Comparison of ENCODE assay signal across 1 cellular context in the genomic region with DNA sequence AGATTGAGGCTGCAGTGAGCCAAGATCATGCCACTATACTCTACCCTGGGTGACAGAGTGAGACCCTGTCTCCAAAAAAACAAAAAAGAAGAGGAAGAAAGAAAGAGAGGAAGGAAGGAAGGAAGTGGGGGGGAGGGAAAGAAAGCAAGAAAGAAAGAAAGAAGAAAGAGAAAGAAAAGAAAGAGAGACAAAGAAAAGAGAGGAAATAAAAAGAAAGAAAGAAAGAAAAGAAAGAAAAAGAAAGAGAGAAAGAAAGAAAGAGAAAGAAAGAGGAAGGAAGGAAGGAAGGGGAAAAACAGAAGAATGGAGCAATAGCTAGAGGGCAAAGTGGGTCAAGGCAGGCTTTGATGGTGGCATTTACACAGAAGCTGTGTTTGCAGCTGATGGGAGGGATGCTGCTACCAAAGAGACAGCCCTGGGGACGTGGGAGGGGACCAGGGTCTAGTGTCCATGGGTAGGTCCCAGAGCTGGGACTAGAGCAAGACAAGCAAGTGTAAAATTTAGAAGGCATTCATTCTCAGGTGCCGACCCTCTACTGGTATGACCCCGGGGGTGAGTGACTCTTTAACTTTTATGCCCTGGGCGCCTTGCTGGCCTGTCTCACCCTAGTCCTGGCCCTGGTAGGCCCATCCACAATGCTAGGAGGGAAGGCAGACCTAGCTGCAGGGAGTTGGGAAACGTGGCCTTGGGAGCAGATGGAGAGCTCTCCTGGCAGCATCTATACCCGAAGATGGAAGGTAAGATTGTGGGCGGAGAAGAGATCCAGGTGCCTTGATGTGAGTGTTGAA.
TF ChIP-seq lines count a peak whose summit lies in the region.

No MANE protein-coding gene starts in this region.

TF ChIP-seq in HEK293, 187 proteins besides CTCF, POLR2A, EP300 and RAD21:
- TF ChIP-seq, protein P1, sequence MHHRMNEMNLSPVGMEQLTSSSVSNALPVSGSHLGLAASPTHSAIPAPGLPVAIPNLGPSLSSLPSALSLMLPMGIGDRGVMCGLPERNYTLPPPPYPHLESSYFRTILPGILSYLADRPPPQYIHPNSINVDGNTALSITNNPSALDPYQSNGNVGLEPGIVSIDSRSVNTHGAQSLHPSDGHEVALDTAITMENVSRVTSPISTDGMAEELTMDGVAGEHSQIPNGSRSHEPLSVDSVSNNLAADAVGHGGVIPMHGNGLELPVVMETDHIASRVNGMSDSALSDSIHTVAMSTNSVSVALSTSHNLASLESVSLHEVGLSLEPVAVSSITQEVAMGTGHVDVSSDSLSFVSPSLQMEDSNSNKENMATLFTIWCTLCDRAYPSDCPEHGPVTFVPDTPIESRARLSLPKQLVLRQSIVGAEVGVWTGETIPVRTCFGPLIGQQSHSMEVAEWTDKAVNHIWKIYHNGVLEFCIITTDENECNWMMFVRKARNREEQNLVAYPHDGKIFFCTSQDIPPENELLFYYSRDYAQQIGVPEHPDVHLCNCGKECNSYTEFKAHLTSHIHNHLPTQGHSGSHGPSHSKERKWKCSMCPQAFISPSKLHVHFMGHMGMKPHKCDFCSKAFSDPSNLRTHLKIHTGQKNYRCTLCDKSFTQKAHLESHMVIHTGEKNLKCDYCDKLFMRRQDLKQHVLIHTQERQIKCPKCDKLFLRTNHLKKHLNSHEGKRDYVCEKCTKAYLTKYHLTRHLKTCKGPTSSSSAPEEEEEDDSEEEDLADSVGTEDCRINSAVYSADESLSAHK (tag by site-specific recombination; IDR thresholded peaks at IDR 0.05): no peak
- peak; percentile 94 for TF ChIP-seq ZNF366 (tag by site-specific recombination; conservative IDR thresholded peaks at IDR 0.05)
- peak; percentile 28; the same call in 1 of the 2 replicates for TF ChIP-seq PRDM1 (tag by site-specific recombination; IDR thresholded peaks at IDR 0.05)
